Comparison of ENCODE assay signal across 13 cellular contexts in genomic region chr1:162145280-162145965, GRCh38.
DNase-seq lines count a peak whose midpoint lies in the region; ATAC-seq and TF ChIP-seq lines count a peak whose summit lies in the region.
"Had no signal": no experiment of that assay in that cellular context is flagged by ENCODE, and none has a peak within 500 bp of the region (broad histone marks: within the 10 kb centered on the region; RNA-seq: fewer than 3 reads in every experiment).

No MANE protein-coding gene starts in this region.

- H3K79me2 ChIP-seq in HCT116 (ENCODE audit: insufficient read depth, low read length) (no peaks in the 10 kb centered on the region), MM.1S (ENCODE audit: low read length) (no peaks in the 10 kb centered on the region)

- peak overlapping the region; percentile 49 for H2BK15ac ChIP-seq in neuronal stem cell (ENCODE audit: low read length)

- H3K9ac ChIP-seq in HCT116 (ENCODE audit: low read length) (peak overlapping the region; percentile 30), neuronal stem cell (ENCODE audit: low read depth, low read length, poor library complexity) (no peak overlapping the region), MM.1S (ENCODE audit: low read length) (no peak overlapping the region)

- peak overlapping the region; percentile 68 for H2BK5ac ChIP-seq in neuronal stem cell (ENCODE audit: low read length)

- CTCF ChIA-PET in HCT116 (lab: Charles Lee), result interaction anchor here (1.2 kb wide), 1 partner anchor 16 kb away, joined by 3 read pairs; no protein-coding TSS in a partner anchor

- H2BK120ac ChIP-seq in neuronal stem cell (ENCODE audit: low read depth, low read length), result peak overlapping the region; percentile 26

- BruUV-seq in HCT116 (replicated peaks; lab: Mats Ljungman, UMichigan), result TSS peak; percentile 90

- no peaks in the 10 kb centered on the region for H3F3A ChIP-seq in MM.1S (ENCODE audit: insufficient read depth, low read length)

- no peaks in the 10 kb centered on the region for H3K9me3 ChIP-seq in HCT116 (ENCODE audit: control insufficient read depth in 1 of 2, insufficient read depth in 1 of 2, low read depth in 1 of 2, low read length in 2 of 2)
- peaks cover 0 to 4% of the 10 kb centered on the region in 2 donors for H3K9me3 ChIP-seq in neuronal stem cell (replicated peaks in 1 of 2; ENCODE audit: control insufficient read depth in 2 of 2, insufficient read depth in 1 of 2, low read depth in 1 of 2, low read length in 2 of 2)
- H3K9me3 ChIP-seq in MM.1S (replicated peaks; ENCODE audit: insufficient read depth, low read length), result no peaks in the 10 kb centered on the region

- H3K4ac ChIP-seq in neuronal stem cell (ENCODE audit: low read length), result no peak overlapping the region

- ATAC-seq in HCT116 (peak; percentile 67), HG02973 (IDR thresholded peaks at IDR 0.05; ENCODE audit: unreplicated experiment) (no peak), GM21576 (IDR thresholded peaks at IDR 0.05; ENCODE audit: unreplicated experiment) (no peak)
- ATAC-seq: stimulated activated naive B cell treated with anti-CD40 and anti-IgM and Interleukin-4, amounts not matched to agents 10 μg/mL and 1 μg/mL and 100 μg/mL, for 72 hours had no signal

- peak overlapping the region; percentile 11 for H3K14ac ChIP-seq in neuronal stem cell (ENCODE audit: low read length)

- H4K20me1 ChIP-seq in HCT116 (ENCODE audit: insufficient read depth) (no peaks in the 10 kb centered on the region), MM.1S (ENCODE audit: insufficient read depth, low read length) (no peaks in the 10 kb centered on the region)

- H3K27me3 ChIP-seq in HCT116 (ENCODE audit: insufficient read depth, low read length), result no peaks in the 10 kb centered on the region
- H3K27me3 ChIP-seq in neuronal stem cell (ENCODE audit: control insufficient read depth in 3 of 3, insufficient read depth in 3 of 3, low read depth in 1 of 3, low read length in 3 of 3), result no peaks in the 10 kb centered on the region
- H3K27me3 ChIP-seq in MM.1S (replicated peaks; ENCODE audit: insufficient read depth, low read length), result no peaks in the 10 kb centered on the region

- H4K8ac ChIP-seq in neuronal stem cell (ENCODE audit: low read depth, low read length), result no peak overlapping the region

- peak overlapping the region; percentile 87 for H3K27ac ChIP-seq in HCT116 (ENCODE audit: low read depth, low read length)
- H3K27ac ChIP-seq in neuronal stem cell (replicated peaks; ENCODE audit: low read length), result peak overlapping the region; percentile 96
- no peak overlapping the region for H3K27ac ChIP-seq in MM.1S (ENCODE audit: low read length)

- TF ChIP-seq CTCF in HCT116 (IDR thresholded peaks at IDR 0.05 in 2 of 3, conservative IDR thresholded peaks at IDR 0.05 in 1 of 3; ENCODE audit: borderline replicate concordance in 1 of 3, insufficient read depth in 1 of 3, low read depth in 2 of 3, low read length in 2 of 3) (no peak), MM.1S (IDR thresholded peaks at IDR 0.05; ENCODE audit: low read length) (no peak)

- no peak for TF ChIP-seq POLR2A in HCT116 (IDR thresholded peaks at IDR 0.05; ENCODE audit: borderline replicate concordance, extremely low read depth, insufficient read depth, insufficient read length)

- peak overlapping the region; percentile 86 for H2AK5ac ChIP-seq in neuronal stem cell (ENCODE audit: low read depth, low read length)

- intact Hi-C loops in HCT116 (cut with micrococcal nuclease), result no loop called here

- H3K36me3 ChIP-seq in HCT116 (ENCODE audit: control insufficient read depth in 1 of 2, insufficient read depth in 2 of 2, low read length in 2 of 2) (no peaks in the 10 kb centered on the region), neuronal stem cell (replicated peaks in 1 of 2; ENCODE audit: control insufficient read depth in 2 of 2, insufficient read depth in 2 of 2, low read length in 2 of 2) (no peaks in the 10 kb centered on the region), MM.1S (replicated peaks; ENCODE audit: insufficient read depth, low read length) (no peaks in the 10 kb centered on the region)

- H3K4me3 ChIP-seq in HCT116 (replicated peaks in 1 of 2; ENCODE audit: low read depth in 1 of 2, low read length in 2 of 2) (peak overlapping the region; percentile 15 to 25), neuronal stem cell (ENCODE audit: low read length in 2 of 2) (peak overlapping the region in 1 of 2 donors; percentile 37), MM.1S (ENCODE audit: low read length) (no peak overlapping the region)

- H3K4me1 ChIP-seq in HCT116 (ENCODE audit: control insufficient read depth in 1 of 2, insufficient read depth in 2 of 2, low read length in 2 of 2) (peaks cover 72 to 77% of the 10 kb centered on the region in 2 experiments), neuronal stem cell (ENCODE audit: control insufficient read depth in 2 of 2, insufficient read depth in 1 of 2, low read depth in 1 of 2, low read length in 2 of 2) (peaks cover 19 to 26% of the 10 kb centered on the region in 2 donors), MM.1S (ENCODE audit: low read length) (no peaks in the 10 kb centered on the region)

- H3K79me1 ChIP-seq in neuronal stem cell (ENCODE audit: low read depth, low read length), result no peaks in the 10 kb centered on the region

- TF ChIP-seq RAD21 in HCT116 (IDR thresholded peaks at IDR 0.05; ENCODE audit: low read depth), result no peak

- peak overlapping the region; percentile 47 for H2BK12ac ChIP-seq in neuronal stem cell (ENCODE audit: low read length)

- H3K18ac ChIP-seq in neuronal stem cell (ENCODE audit: low read length), result peak overlapping the region; percentile 89

- RAD21 ChIA-PET in HCT116 (lab: Charles Lee; ENCODE audit: low non-redundant PET in 1 of 2, low total read pairs in 2 of 2, uncharacterized antibody in 2 of 2, unreplicated experiment in 2 of 2), result no interaction called here

- POLR2A ChIA-PET in HCT116 (lab: Charles Lee), result interaction anchor here (0.9 to 2.6 kb wide), 11 partner anchors 9 to 89 kb away, joined by 3 to 11 read pairs (median 6); partner anchors contain the start of gene NOS1AP

- DNase-seq in HCT116 (ENCODE audit: low read depth, low spot score), result no peak
- DNase-seq in NCI-H2227 treated with DMSO at 0.1 percent for 48 hours (lab: John Stamatoyannopoulos, UW), result peak; percentile 14
- DNase-seq in ecto neural progenitor cell (ENCODE audit: low spot score), result peak; percentile 77
- peak; percentile 73 for DNase-seq in neuronal stem cell (ENCODE audit: low spot score)
- no peak for DNase-seq in MM.1S
- no peak for DNase-seq in activated gamma-delta T cell treated with Interleukin-2 at 50 U/mL for 16 hours
- DNase-seq: activated CD4-positive, alpha-beta memory T cell treated with anti-CD3 and anti-CD28 coated beads for 36 hours; activated naive CD8-positive, alpha-beta T cell treated with anti-CD3 and anti-CD28 coated beads, Interleukin-2, amount 10 ng/mL, durations not matched to agents 7 days and 5 days; naive B cell; NCI-H1436 treated with DMSO at 0.1 percent for 48 hours; stimulated activated naive B cell treated with anti-CD40 and anti-IgM and Interleukin-4, amounts not matched to agents 10 μg/mL and 1 μg/mL and 100 μg/mL, for 72 hours had no signal

- H3K4me2 ChIP-seq in HCT116 (ENCODE audit: low read length) (peak overlapping the region; percentile 73), neuronal stem cell (ENCODE audit: insufficient read depth, low read length, poor library complexity, severe bottlenecking) (peak overlapping the region; percentile 47), MM.1S (ENCODE audit: low read depth, low read length) (no peak overlapping the region)

- no CpG with 5 or more reads among the region's 11 CpGs for WGBS in neuronal stem cell (ENCODE audit: extremely low coverage in 2 of 2, insufficient read length in 2 of 2, insufficient replicate concordance in 1 of 2), 2 donors

- H2AFZ ChIP-seq in HCT116 (ENCODE audit: low read depth, low read length, poor library complexity, severe bottlenecking) (no peak overlapping the region), neuronal stem cell (ENCODE audit: low read length) (peak overlapping the region; percentile 13), MM.1S (ENCODE audit: low read length) (no peak overlapping the region)

- H3K23ac ChIP-seq in neuronal stem cell (ENCODE audit: low read depth, low read length, poor library complexity), result no peak overlapping the region

- peak overlapping the region; percentile 34 for H4K91ac ChIP-seq in neuronal stem cell (ENCODE audit: low read depth, low read length, poor library complexity)

- H3K9me2 ChIP-seq in HCT116 (ENCODE audit: insufficient read depth) (no peaks in the 10 kb centered on the region), MM.1S (replicated peaks; ENCODE audit: insufficient read depth, low read length) (no peaks in the 10 kb centered on the region)

TF ChIP-seq in HCT116, 20 proteins besides CTCF, POLR2A, EP300 and RAD21 (continues in another document):
- TF ChIP-seq ELF1 (IDR thresholded peaks at IDR 0.05; ENCODE audit: borderline replicate concordance, low read depth) (no peak), TCF7L2 (IDR thresholded peaks at IDR 0.05; ENCODE audit: borderline replicate concordance, extremely low read depth, insufficient read depth, insufficient read length) (no peak), JUND (IDR thresholded peaks at IDR 0.05) (no peak), CBX3 (IDR thresholded peaks at IDR 0.05; ENCODE audit: low read depth) (no peak), SIN3A (IDR thresholded peaks at IDR 0.05; ENCODE audit: low read depth) (no peak), POLR2AphosphoS5 (IDR thresholded peaks at IDR 0.05; ENCODE audit: low read depth, low read length) (no peak), EZH2 (IDR thresholded peaks at IDR 0.05) (no peak), FOSL1 (IDR thresholded peaks at IDR 0.05; ENCODE audit: low read depth) (no peak), ZFX (IDR thresholded peaks at IDR 0.05) (no peak), CEBPB (IDR thresholded peaks at IDR 0.05; ENCODE audit: low read depth) (no peak), EGR1 (IDR thresholded peaks at IDR 0.05; ENCODE audit: low read depth) (no peak)
- TF ChIP-seq, protein P1, sequence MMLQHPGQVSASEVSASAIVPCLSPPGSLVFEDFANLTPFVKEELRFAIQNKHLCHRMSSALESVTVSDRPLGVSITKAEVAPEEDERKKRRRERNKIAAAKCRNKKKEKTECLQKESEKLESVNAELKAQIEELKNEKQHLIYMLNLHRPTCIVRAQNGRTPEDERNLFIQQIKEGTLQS (IDR thresholded peaks at IDR 0.05), result no peak

Comparison
In these comparisons a context has a peak if more than half of its experiments do, and no peak if none do; other contexts are left out.
1. DNase-seq: peak in NCI-H2227 treated with DMSO at 0.1 percent for 48 hours (single experiment), ecto neural progenitor cell (single experiment) and neuronal stem cell (single experiment); none in HCT116 (single experiment), MM.1S (single experiment) and activated gamma-delta T cell treated with Interleukin-2 at 50 U/mL for 16 hours (single experiment).